Comparison of ENCODE assay signal across 22 cellular contexts in genomic region chr2:132276571-132276981, GRCh38.
DNase-seq lines count a peak whose midpoint lies in the region; ATAC-seq and TF ChIP-seq lines count a peak whose summit lies in the region.
"Had no signal": no experiment of that assay in that cellular context is flagged by ENCODE, and none has a peak within 500 bp of the region (broad histone marks: within the 10 kb centered on the region; RNA-seq: fewer than 3 reads in every experiment).

No MANE protein-coding gene starts in this region.

- no peak overlapping the region for H3K4me3 ChIP-seq in right atrium auricular region
- H3K4me3 ChIP-seq in Karpas-422 (ENCODE audit: low read length): no peak overlapping the region; the same call in 1 of the 2 replicates
- no peak overlapping the region for H3K4me3 ChIP-seq in endodermal cell (ENCODE audit: low read length)
- H3K4me3 ChIP-seq in foreskin fibroblast (ENCODE audit: low read depth in 1 of 2, low read length in 2 of 2): no peak overlapping the region
- H3K4me3 ChIP-seq: BLaER1 treated with 17β-estradiol and CSF1 and Interleukin-3, amounts not matched to agents 10 nM and 100 nM; SJCRH30 had no signal

- H3K79me2 ChIP-seq in Karpas-422 (ENCODE audit: low read length): no peaks in the 10 kb centered on the region

- peak overlapping the region; percentile 56; the same call in 1 of the 2 replicates for H3K9ac ChIP-seq in Karpas-422 (ENCODE audit: low read length)
- H3K9ac ChIP-seq in endodermal cell (ENCODE audit: extremely low read depth, low read length, poor library complexity, severe bottlenecking): no peak overlapping the region
- H3K9ac ChIP-seq: BLaER1 treated with 17β-estradiol and CSF1 and Interleukin-3, amounts not matched to agents 10 nM and 100 nM had no signal

- no peaks in the 10 kb centered on the region for H3K36me3 Mint-ChIP-seq in endodermal cell (ENCODE audit: low read depth)

- no peak overlapping the region for H2AFZ ChIP-seq in Karpas-422 (ENCODE audit: low read length)

- peak overlapping the region; percentile 48 for H3K4me2 ChIP-seq in Karpas-422 (ENCODE audit: low read depth, low read length, poor library complexity, severe bottlenecking)
- H3K4me2 ChIP-seq: BLaER1 treated with 17β-estradiol and CSF1 and Interleukin-3, amounts not matched to agents 10 nM and 100 nM had no signal

- H4K20me1 ChIP-seq in Karpas-422 (ENCODE audit: insufficient read depth, low read depth, low read length): no peaks in the 10 kb centered on the region
- H4K20me1 ChIP-seq: BLaER1 treated with 17β-estradiol and CSF1 and Interleukin-3, amounts not matched to agents 10 nM and 100 nM had no signal

- no peaks in the 10 kb centered on the region for H3K9me2 ChIP-seq in Karpas-422 (replicated peaks; ENCODE audit: insufficient read depth, low read length)

- intact Hi-C loops in left cardiac atrium (cut with DNase I): no loop called here

- H3K27ac Mint-ChIP-seq in endodermal cell: no peak overlapping the region
- H3K27ac Mint-ChIP-seq: CD4-positive, alpha-beta memory T cell had no signal

- ATAC-seq in left cardiac atrium (no peak), HG02981 (IDR thresholded peaks at IDR 0.05; ENCODE audit: unreplicated experiment) (no peak), HG02588 (IDR thresholded peaks at IDR 0.05; ENCODE audit: unreplicated experiment) (no peak)
- ATAC-seq: HCT116 had no signal

- H3K36me3 ChIP-seq in right atrium auricular region (no peaks in the 10 kb centered on the region), Karpas-422 (ENCODE audit: insufficient read depth, low read length) (no peaks in the 10 kb centered on the region), endodermal cell (ENCODE audit: control insufficient read depth, insufficient read depth, low read length) (no peaks in the 10 kb centered on the region)
- H3K36me3 ChIP-seq: SJCRH30 had no signal

- H3K4me1 ChIP-seq in right atrium auricular region: no peaks in the 10 kb centered on the region
- H3K4me1 ChIP-seq in Karpas-422 (ENCODE audit: low read length): peaks cover 25% of the 10 kb centered on the region
- H3K4me1 ChIP-seq in endodermal cell (ENCODE audit: control insufficient read depth, insufficient read depth, low read length): no peaks in the 10 kb centered on the region
- H3K4me1 ChIP-seq: BLaER1 treated with 17β-estradiol and CSF1 and Interleukin-3, amounts not matched to agents 10 nM and 100 nM; SJCRH30 had no signal

- H3K4me1 Mint-ChIP-seq in endodermal cell: no peaks in the 10 kb centered on the region
- H3K4me1 Mint-ChIP-seq: CD4-positive, alpha-beta memory T cell had no signal

- WGBS in endodermal cell (ENCODE audit: insufficient coverage in 1 of 2, insufficient read length in 1 of 2), 2 experiments: 88 to 89% methylated on average over 8 to 10 of the region's 10 CpGs

- H3K9me3 ChIP-seq in right atrium auricular region (no peaks in the 10 kb centered on the region), Karpas-422 (ENCODE audit: low read length) (peaks cover 7% of the 10 kb centered on the region; the same call in 1 of the 2 replicates), endodermal cell (ENCODE audit: control insufficient read depth, low read length) (no peaks in the 10 kb centered on the region)
- H3K9me3 ChIP-seq: SJCRH30 had no signal

- DNase-seq in right atrium auricular region (ENCODE audit: low spot score): peak; percentile 9
- no peak for DNase-seq in left cardiac atrium
- peak; percentile 95 for DNase-seq in Karpas-422
- peak; percentile 17 for DNase-seq in endodermal cell
- no peak for DNase-seq in foreskin fibroblast
- DNase-seq in activated CD4-positive, CD25-positive, alpha-beta regulatory T cell (lab: John Stamatoyannopoulos, UW): no peak
- DNase-seq: CD4-positive, alpha-beta memory T cell; GOT3; KG1; NCI-H1105 treated with DMSO at 0.1 percent for 48 hours; NCI-H2081; NCI-H2171; NCI-H345; NCI-H524; NCI-H774; NK-92 treated with Interleukin-12 subunit alpha and Interleukin-12 subunit beta, amount 100 ng/mL, for 24 hours; SJCRH30 had no signal

- H3K9me3 Mint-ChIP-seq in endodermal cell: peaks cover 32% of the 10 kb centered on the region

- H3K27ac ChIP-seq in right atrium auricular region (no peak overlapping the region), Karpas-422 (ENCODE audit: low read length) (peak overlapping the region; percentile 97), endodermal cell (ENCODE audit: low read depth, low read length) (no peak overlapping the region)
- H3K27ac ChIP-seq: 22Rv1; BLaER1 treated with 17β-estradiol and CSF1 and Interleukin-3, amounts not matched to agents 10 nM and 100 nM; SJCRH30 had no signal

- H3K27me3 Mint-ChIP-seq in endodermal cell (ENCODE audit: insufficient read depth): no peaks in the 10 kb centered on the region
- H3K27me3 Mint-ChIP-seq: CD4-positive, alpha-beta memory T cell had no signal

- TF ChIP-seq CTCF in right atrium auricular region (IDR thresholded peaks at IDR 0.05) (no peak), endodermal cell (conservative IDR thresholded peaks at IDR 0.05) (no peak), foreskin fibroblast (IDR thresholded peaks at IDR 0.05; ENCODE audit: low read depth, low read length) (no peak)

- H3K27me3 ChIP-seq in right atrium auricular region (no peaks in the 10 kb centered on the region), Karpas-422 (ENCODE audit: low read length) (no peaks in the 10 kb centered on the region), endodermal cell (ENCODE audit: control insufficient read depth, insufficient read depth, low read length, poor library complexity, severe bottlenecking) (no peaks in the 10 kb centered on the region)
- H3K27me3 ChIP-seq: BLaER1 treated with 17β-estradiol and CSF1 and Interleukin-3, amounts not matched to agents 10 nM and 100 nM; SJCRH30 had no signal

- no peak overlapping the region for H3K4me3 Mint-ChIP-seq in endodermal cell
- H3K4me3 Mint-ChIP-seq: CD4-positive, alpha-beta memory T cell had no signal

Comparison
In these comparisons a context has a peak if more than half of its experiments do, and no peak if none do; other contexts are left out.
1. DNase-seq: peak in right atrium auricular region (single experiment), Karpas-422 (single experiment) and endodermal cell (single experiment); none in left cardiac atrium (single experiment), foreskin fibroblast (0 of 2) and activated CD4-positive, CD25-positive, alpha-beta regulatory T cell (0 of 4).